Comparison of ENCODE assay signal across 8 cellular contexts in the genomic region with DNA sequence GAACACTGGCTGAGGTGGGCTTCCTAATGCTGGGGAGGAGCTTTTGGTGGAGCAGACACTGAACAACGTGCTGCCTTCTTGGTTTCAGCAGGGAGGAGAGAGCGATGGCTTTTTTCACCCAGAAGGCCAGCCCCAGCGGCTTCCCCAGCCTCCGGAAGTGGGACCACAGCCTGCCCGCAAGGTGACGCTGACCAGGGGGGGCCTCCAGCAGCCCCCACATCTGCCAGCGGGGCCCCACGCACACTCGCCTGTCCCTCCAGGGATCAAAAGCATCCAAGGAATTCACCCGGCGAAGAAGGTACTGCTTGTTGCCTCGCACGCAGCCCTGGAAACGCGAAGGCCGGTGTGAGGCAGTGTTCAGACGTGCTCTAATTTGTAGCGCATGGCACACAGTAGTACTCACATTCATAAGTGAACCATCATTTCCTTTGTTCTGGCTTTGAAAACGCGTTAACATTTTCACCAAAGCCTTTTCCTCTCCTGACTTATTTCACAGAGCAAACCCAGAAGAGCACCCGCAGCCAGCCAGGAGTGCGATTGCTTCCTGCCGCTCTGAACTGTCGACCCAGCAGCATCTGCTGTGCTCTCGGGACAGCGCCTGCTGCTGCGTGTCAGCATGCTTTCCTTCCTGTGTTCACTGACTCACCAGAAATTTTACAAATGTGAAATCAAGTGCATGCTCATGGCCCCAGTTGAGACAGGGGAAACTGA. TPM values are rescaled to one million over a fixed set of nuclear protein-coding genes. Genes with fewer than 3 reads are reported as not detected.
A peak's percentile ranks its signal among the peaks of the same experiment; 100 is the strongest.
DNase-seq lines count a peak whose midpoint lies in the region; ATAC-seq, FAIRE-seq and TF ChIP-seq lines count a peak whose summit lies in the region.

No MANE protein-coding gene starts in this region.

- CTCF ChIA-PET in GM10248 (lab: Yijun Ruan, JAX), result interaction anchor here (1.0 kb wide), 2 partner anchors 14 to 165 kb away, joined by 3 to 8 read pairs; no protein-coding TSS in a partner anchor
- CTCF ChIA-PET in activated CD4-positive, alpha-beta memory T cell treated with anti-CD3 and anti-CD28 coated beads for 36 hours (lab: Charles Lee), result interaction anchor here (0.6 to 1.2 kb wide), 5 partner anchors 25 to 836 kb away, joined by 3 to 13 read pairs (median 3); a partner anchor contains a TSS

- intact Hi-C loops in activated CD4-positive, alpha-beta memory T cell treated with anti-CD3 and anti-CD28 coated beads for 36 hours (cut with micrococcal nuclease), result loop anchor here (1.0 to 10.0 kb wide), 5 partner anchors 18 to 839 kb away; a partner anchor contains a TSS

- no peak overlapping the region for H3K4me3 ChIP-seq in fibroblast of villous mesenchyme (ENCODE audit: low read depth, low read length)

- peak overlapping the region; percentile 76 for H3K4me3 Mint-ChIP-seq in activated CD4-positive, alpha-beta memory T cell treated with anti-CD3 and anti-CD28 coated beads for 36 hours

- H3K4me1 Mint-ChIP-seq in activated CD4-positive, alpha-beta memory T cell treated with anti-CD3 and anti-CD28 coated beads for 36 hours (ENCODE audit: low read depth), result peaks cover 52% of the 10 kb centered on the region

- peaks cover 35% of the 10 kb centered on the region for H3K36me3 Mint-ChIP-seq in activated CD4-positive, alpha-beta memory T cell treated with anti-CD3 and anti-CD28 coated beads for 36 hours

- TF ChIP-seq CTCF in GM10248 (IDR thresholded peaks at IDR 0.05; ENCODE audit: control extremely low read depth, extremely low read depth, low read depth, missing control alignments), result no peak
- no peak for TF ChIP-seq CTCF in fibroblast of villous mesenchyme (IDR thresholded peaks at IDR 0.05; ENCODE audit: insufficient read depth, low read depth, low read length)

- DNase-seq in GM10248 (ENCODE audit: extremely low spot score), result peak; percentile 69
- DNase-seq in activated CD4-positive, alpha-beta memory T cell treated with anti-CD3 and anti-CD28 coated beads for 36 hours, result peak; percentile 80
- DNase-seq in fibroblast of villous mesenchyme (ENCODE audit: low read depth), result peak; percentile 75
- peak; percentile 52 for DNase-seq in stimulated activated CD4-positive, alpha-beta T cell treated with anti-CD3 and anti-CD28 coated beads, Interleukin-4, amount 100 ng/mL, for 1 hour
- DNase-seq in RCC 7860 (ENCODE audit: low spot score), result no peak
- no peak for DNase-seq in HuH-7 (ENCODE audit: low spot score)

- POLR2A ChIA-PET in GM10248 (lab: Yijun Ruan, JAX), result no interaction called here
- POLR2A ChIA-PET in activated CD4-positive, alpha-beta memory T cell treated with anti-CD3 and anti-CD28 coated beads for 36 hours (lab: Charles Lee), result interaction anchor here (0.8 to 1.0 kb wide), 4 partner anchors 9 to 120 kb away, joined by 3 to 4 read pairs (median 4); a partner anchor contains a TSS

- no peak for FAIRE-seq in RCC 7860 (lab: Jason Lieb, UNC)

- ATAC-seq in HG03045 (IDR thresholded peaks at IDR 0.05; ENCODE audit: unreplicated experiment) (peak; percentile 55), GM18861 (IDR thresholded peaks at IDR 0.05; ENCODE audit: unreplicated experiment) (no peak)

- peak overlapping the region; percentile 99 for H3K27ac Mint-ChIP-seq in activated CD4-positive, alpha-beta memory T cell treated with anti-CD3 and anti-CD28 coated beads for 36 hours

- no peaks in the 10 kb centered on the region for H3K9me3 Mint-ChIP-seq in activated CD4-positive, alpha-beta memory T cell treated with anti-CD3 and anti-CD28 coated beads for 36 hours

- no peaks in the 10 kb centered on the region for H3K27me3 Mint-ChIP-seq in activated CD4-positive, alpha-beta memory T cell treated with anti-CD3 and anti-CD28 coated beads for 36 hours

RNA-seq across cellular contexts. Expression of a gene that starts 48.4 kb away (rescaled TPM):
- not detected for total RNA-seq in activated CD4-positive, alpha-beta memory T cell treated with anti-CD3 and anti-CD28 coated beads for 36 hours
- not detected in 2 replicates for total RNA-seq in fibroblast of villous mesenchyme

Comparison
In these comparisons a context has a peak if more than half of its experiments do, and no peak if none do; other contexts are left out.
1. DNase-seq: peak in GM10248 (single experiment), activated CD4-positive, alpha-beta memory T cell treated with anti-CD3 and anti-CD28 coated beads for 36 hours (single experiment), fibroblast of villous mesenchyme (single experiment) and stimulated activated CD4-positive, alpha-beta T cell treated with anti-CD3 and anti-CD28 coated beads, Interleukin-4, amount 100 ng/mL, for 1 hour (single experiment); none in RCC 7860 (single experiment) and HuH-7 (single experiment).